ENCODE assay signal across 20 cellular contexts in genomic region chr14:89424241-89424640, GRCh38. TPM values are rescaled to one million over a fixed set of nuclear protein-coding genes. Genes with fewer than 3 reads are reported as not detected.
DNase-seq lines count a peak whose midpoint lies in the region; ATAC-seq lines count a peak whose summit lies in the region.
"Had no signal": no experiment of that assay in that cellular context is flagged by ENCODE, and none has a peak within 500 bp of the region (broad histone marks: within the 10 kb centered on the region; RNA-seq: fewer than 3 reads in every experiment).

No MANE protein-coding gene starts in this region.

- in situ Hi-C loops in HAP-1 (cut with MboI; ENCODE audit: low sequenced_read_pairs), result loop anchor here (25.0 kb wide), 1 partner anchor 488 kb away; no protein-coding TSS in a partner anchor

- no peak for ATAC-seq in activated CD4-positive, alpha-beta T cell treated with anti-CD3 and anti-CD28 coated beads for 36 hours
- ATAC-seq in activated T-helper 17 cell treated with anti-CD3 and anti-CD28 coated beads, Interleukin-2, amount 50 U/mL, for 72 hours (replicated peaks), result no peak
- ATAC-seq in naive thymus-derived CD4-positive, alpha-beta T cell, result no peak
- ATAC-seq in GM19452 (IDR thresholded peaks at IDR 0.05; ENCODE audit: unreplicated experiment) (no peak), HG02852 (IDR thresholded peaks at IDR 0.05; ENCODE audit: unreplicated experiment) (no peak)
- ATAC-seq: activated CD8-positive, alpha-beta memory T cell treated with anti-CD3 and anti-CD28 coated beads, Interleukin-2, amount 10 ng/mL, durations not matched to agents 7 days and 5 days; esophagus mucosa; naive thymus-derived CD8-positive, alpha-beta T cell; Right ventricle myocardium inferior had no signal

- CTCF ChIA-PET in activated CD4-positive, alpha-beta T cell treated with anti-CD3 and anti-CD28 coated beads for 36 hours (lab: Charles Lee), result no interaction called here
- CTCF ChIA-PET in naive thymus-derived CD4-positive, alpha-beta T cell (lab: Charles Lee), result no interaction called here

- H3K4me1 ChIP-seq in HAP-1, result peaks cover 20% of the 10 kb centered on the region
- H3K4me1 ChIP-seq in naive thymus-derived CD4-positive, alpha-beta T cell (ENCODE audit: control insufficient read depth in 2 of 2, insufficient read depth in 2 of 2, low read length in 2 of 2), result peaks cover 10 to 22% of the 10 kb centered on the region in 2 donors

- no peak overlapping the region for H3K27ac ChIP-seq in naive thymus-derived CD4-positive, alpha-beta T cell (ENCODE audit: low read depth, low read length)
- H3K27ac ChIP-seq: BLaER1, GM23248 had no signal

- no peaks in the 10 kb centered on the region for H3K9me3 ChIP-seq in HAP-1
- no peaks in the 10 kb centered on the region for H3K9me3 ChIP-seq in naive thymus-derived CD4-positive, alpha-beta T cell (ENCODE audit: control insufficient read depth in 2 of 3, low read length in 3 of 3)
- H3K9me3 ChIP-seq: BLaER1, thoracic aorta had no signal

- H3K27ac Mint-ChIP-seq in activated CD4-positive, alpha-beta T cell treated with anti-CD3 and anti-CD28 coated beads for 36 hours, result peak overlapping the region; percentile 52
- H3K27ac Mint-ChIP-seq in activated T-helper 17 cell treated with anti-CD3 and anti-CD28 coated beads, Interleukin-2, amount 50 U/mL, for 72 hours, result peak overlapping the region; percentile 35
- peak overlapping the region in 8 of 9 donors; percentile 1 to 87 (median 32) for H3K27ac Mint-ChIP-seq in naive thymus-derived CD4-positive, alpha-beta T cell

- POLR2A ChIA-PET in activated CD4-positive, alpha-beta T cell treated with anti-CD3 and anti-CD28 coated beads for 36 hours (lab: Charles Lee), result interaction anchor here (0.6 kb wide), 1 partner anchor 234 kb away, joined by 8 read pairs; no protein-coding TSS in a partner anchor
- POLR2A ChIA-PET in naive thymus-derived CD4-positive, alpha-beta T cell (lab: Charles Lee), result no interaction called here

- intact Hi-C loops in activated CD4-positive, alpha-beta T cell treated with anti-CD3 and anti-CD28 coated beads for 36 hours (cut with DNase I, micrococcal nuclease), result loop anchor here (5.0 to 10.0 kb wide), 4 partner anchors 328 to 531 kb away; partner anchors contain the start of genes EFCAB11 (in 1 of the 2) and TDP1 (in 1 of the 2)
- intact Hi-C loops in naive thymus-derived CD4-positive, alpha-beta T cell (cut with micrococcal nuclease), result no loop called here

- no peaks in the 10 kb centered on the region for H3K27me3 Mint-ChIP-seq in activated CD4-positive, alpha-beta T cell treated with anti-CD3 and anti-CD28 coated beads for 36 hours
- no peaks in the 10 kb centered on the region for H3K27me3 Mint-ChIP-seq in activated T-helper 17 cell treated with anti-CD3 and anti-CD28 coated beads, Interleukin-2, amount 50 U/mL, for 72 hours
- H3K27me3 Mint-ChIP-seq in naive thymus-derived CD4-positive, alpha-beta T cell, result no peaks in the 10 kb centered on the region
- H3K27me3 Mint-ChIP-seq: activated CD8-positive, alpha-beta memory T cell treated with anti-CD3 and anti-CD28 coated beads, Interleukin-2, amount 10 ng/mL, durations not matched to agents 7 days and 5 days; naive thymus-derived CD8-positive, alpha-beta T cell had no signal

- peaks cover 79% of the 10 kb centered on the region for H3K4me1 Mint-ChIP-seq in activated CD4-positive, alpha-beta T cell treated with anti-CD3 and anti-CD28 coated beads for 36 hours
- peaks cover 27% of the 10 kb centered on the region for H3K4me1 Mint-ChIP-seq in activated T-helper 17 cell treated with anti-CD3 and anti-CD28 coated beads, Interleukin-2, amount 50 U/mL, for 72 hours
- peaks cover 40 to 76% (median 72%) of the 10 kb centered on the region in 7 donors for H3K4me1 Mint-ChIP-seq in naive thymus-derived CD4-positive, alpha-beta T cell

- H3K36me3 Mint-ChIP-seq in activated CD4-positive, alpha-beta T cell treated with anti-CD3 and anti-CD28 coated beads for 36 hours (ENCODE audit: low read depth), result peaks cover 12% of the 10 kb centered on the region
- H3K36me3 Mint-ChIP-seq in activated T-helper 17 cell treated with anti-CD3 and anti-CD28 coated beads, Interleukin-2, amount 50 U/mL, for 72 hours (ENCODE audit: low read depth), result no peaks in the 10 kb centered on the region
- peaks cover 0 to 11% (median 4%) of the 10 kb centered on the region in 5 donors for H3K36me3 Mint-ChIP-seq in naive thymus-derived CD4-positive, alpha-beta T cell

- H3K36me3 ChIP-seq in HAP-1 (replicated peaks), result no peaks in the 10 kb centered on the region
- H3K36me3 ChIP-seq in naive thymus-derived CD4-positive, alpha-beta T cell (ENCODE audit: control insufficient read depth in 2 of 3, insufficient read depth in 3 of 3, low read length in 3 of 3), result no peaks in the 10 kb centered on the region
- H3K36me3 ChIP-seq: thoracic aorta had no signal

- DNase-seq in activated CD4-positive, alpha-beta T cell treated with anti-CD3 and anti-CD28 coated beads for 36 hours, result no peak
- DNase-seq in activated CD4-positive, alpha-beta T cell treated with anti-CD3 and anti-CD28 coated beads for 4 hours, result no peak
- DNase-seq in HAP-1 (ENCODE audit: low spot score in 2 of 2), result peak; percentile 18 to 59
- DNase-seq in naive thymus-derived CD4-positive, alpha-beta T cell, result no peak
- DNase-seq in germinal center (ENCODE audit: low spot score), result no peak
- DNase-seq: activated CD4-positive, alpha-beta T cell treated with anti-CD3 and anti-CD28 coated beads for 1 hour; activated CD8-positive, alpha-beta memory T cell treated with anti-CD3 and anti-CD28 coated beads, Interleukin-2, amount 10 ng/mL, durations not matched to agents 7 days and 5 days; activated naive CD4-positive, alpha-beta T cell; effector CD8-positive, alpha-beta T cell; GM23248; naive thymus-derived CD8-positive, alpha-beta T cell; NCI-H1048; OCI-M1 had no signal

- H3K27me3 ChIP-seq in HAP-1 (ENCODE audit: low read depth), result no peaks in the 10 kb centered on the region
- H3K27me3 ChIP-seq in naive thymus-derived CD4-positive, alpha-beta T cell (ENCODE audit: control insufficient read depth in 2 of 2, insufficient read depth in 2 of 2, low read length in 2 of 2), result no peaks in the 10 kb centered on the region
- H3K27me3 ChIP-seq: BLaER1 had no signal

- no peak overlapping the region for H3K4me3 ChIP-seq in HAP-1
- no peak overlapping the region for H3K4me3 ChIP-seq in naive thymus-derived CD4-positive, alpha-beta T cell (ENCODE audit: low read length)
- H3K4me3 ChIP-seq: BLaER1, GM23248, thoracic aorta had no signal

- H3K9me3 Mint-ChIP-seq in activated CD4-positive, alpha-beta T cell treated with anti-CD3 and anti-CD28 coated beads for 36 hours (ENCODE audit: low read depth), result no peaks in the 10 kb centered on the region
- no peaks in the 10 kb centered on the region for H3K9me3 Mint-ChIP-seq in activated T-helper 17 cell treated with anti-CD3 and anti-CD28 coated beads, Interleukin-2, amount 50 U/mL, for 72 hours
- H3K9me3 Mint-ChIP-seq in naive thymus-derived CD4-positive, alpha-beta T cell, result no peaks in the 10 kb centered on the region
- H3K9me3 Mint-ChIP-seq: naive thymus-derived CD8-positive, alpha-beta T cell had no signal

- peak overlapping the region; percentile 17 for H3K4me3 Mint-ChIP-seq in activated CD4-positive, alpha-beta T cell treated with anti-CD3 and anti-CD28 coated beads for 36 hours
- H3K4me3 Mint-ChIP-seq in activated T-helper 17 cell treated with anti-CD3 and anti-CD28 coated beads, Interleukin-2, amount 50 U/mL, for 72 hours, result peak overlapping the region; percentile 38
- peak overlapping the region in 1 of 10 donors; percentile 21 for H3K4me3 Mint-ChIP-seq in naive thymus-derived CD4-positive, alpha-beta T cell
- H3K4me3 Mint-ChIP-seq: activated CD8-positive, alpha-beta memory T cell treated with anti-CD3 and anti-CD28 coated beads, Interleukin-2, amount 10 ng/mL, durations not matched to agents 7 days and 5 days; naive thymus-derived CD8-positive, alpha-beta T cell had no signal

RNA-seq across cellular contexts. Expression of gene FOXN3, which starts 7.2 kb away (rescaled TPM):
- 10 to 100 TPM; 69.1 to 76.3 TPM for total RNA-seq in activated CD4-positive, alpha-beta T cell treated with anti-CD3 and anti-CD28 coated beads for 36 hours
- 10 to 100 TPM; 56.9 to 82.3 TPM for total RNA-seq in activated T-helper 17 cell treated with anti-CD3 and anti-CD28 coated beads, Interleukin-2, amount 50 U/mL, for 72 hours
- 100 to 1,000 TPM; 103 to 192 (median 149) TPM for total RNA-seq in naive thymus-derived CD4-positive, alpha-beta T cell
- 100 to 1,000 TPM; 120 to 156 TPM for polyA plus RNA-seq in naive thymus-derived CD4-positive, alpha-beta T cell

Comparison
In these comparisons a context has a peak if more than half of its experiments do, and no peak if none do; other contexts are left out.
1. DNase-seq: peak in HAP-1 (2 of 2); none in activated CD4-positive, alpha-beta T cell treated with anti-CD3 and anti-CD28 coated beads for 36 hours (single experiment), activated CD4-positive, alpha-beta T cell treated with anti-CD3 and anti-CD28 coated beads for 4 hours (0 of 2), naive thymus-derived CD4-positive, alpha-beta T cell (0 of 9) and germinal center (single experiment).
2. intact Hi-C loops: an anchor here in activated CD4-positive, alpha-beta T cell treated with anti-CD3 and anti-CD28 coated beads for 36 hours (5.0 to 10.0 kb wide); none called in naive thymus-derived CD4-positive, alpha-beta T cell.
3. Peak in every context shown above with its lines, with median percentiles within 50 percentile points of each other: H3K27ac Mint-ChIP-seq.